Comparison of ENCODE assay signal across 9 cellular contexts in genomic region chr2:10844083-10844482, GRCh38. TPM values are rescaled to one million over a fixed set of nuclear protein-coding genes. Genes with fewer than 3 reads are reported as not detected.
A peak's percentile ranks its signal among the peaks of the same experiment; 100 is the strongest.
DNase-seq lines count a peak whose midpoint lies in the region; ATAC-seq, FAIRE-seq and TF ChIP-seq lines count a peak whose summit lies in the region.
"Had no signal": no experiment of that assay in that cellular context is flagged by ENCODE, and none has a peak within 500 bp of the region (broad histone marks: within the 10 kb centered on the region; RNA-seq: fewer than 3 reads in every experiment).

No MANE protein-coding gene starts in this region.

- TF ChIP-seq CTCF in liver (IDR thresholded peaks at IDR 0.05; ENCODE audit: low read depth, low read length, missing input control) (no peak), HepG2 (CRISPR knock-in tag; IDR thresholded peaks at IDR 0.05) (no peak)

- peaks cover 0 to 15% (median 5%) of the 10 kb centered on the region in 4 donors for H3K9me3 ChIP-seq in liver (ENCODE audit: control insufficient read depth in 4 of 4, low read length in 3 of 4)
- H3K9me3 ChIP-seq in HepG2 (ENCODE audit: low read length): peaks cover 14% of the 10 kb centered on the region

- intact Hi-C loops in HepG2 (cut with micrococcal nuclease; ENCODE audit: unreplicated experiment): no loop called here

- CTCF ChIA-PET in HepG2 (lab: Yijun Ruan, JAX; ENCODE audit: low intra/inter-chr PET ratio, low total read pairs): no interaction called here

- POLR2A ChIA-PET in HepG2 (lab: Yijun Ruan, JAX): no interaction called here

- TF ChIP-seq POLR2A in HepG2 (IDR thresholded peaks at IDR 0.05; ENCODE audit: insufficient read depth in 1 of 2, low read depth in 2 of 2, low read length in 2 of 2): no peak

- H3K9ac ChIP-seq in liver (ENCODE audit: low read depth in 1 of 2, low read length in 2 of 2) (no peak overlapping the region), HepG2 (ENCODE audit: insufficient read depth, low read depth, low read length) (no peak overlapping the region)

- H3K36me3 ChIP-seq in liver (ENCODE audit: control insufficient read depth in 4 of 4, insufficient read depth in 3 of 4, low read depth in 1 of 4, low read length in 3 of 4): no peaks in the 10 kb centered on the region
- H3K36me3 ChIP-seq in HepG2 (replicated peaks in 1 of 2; ENCODE audit: control insufficient read depth in 1 of 2, insufficient read depth in 2 of 2, low read length in 2 of 2): no peaks in the 10 kb centered on the region

- FAIRE-seq in HepG2 (lab: Jason Lieb, UNC) (no peak), urothelium cell line (lab: Jason Lieb, UNC) (peak; percentile 89)
- FAIRE-seq: TTC549 had no signal

- WGBS in liver: 38% methylated on average over 12 of the region's 12 CpGs
- 73% methylated on average over 12 of the region's 12 CpGs for WGBS in HepG2 (ENCODE audit: low lambda C conversion rate)

- H3K4me1 ChIP-seq in liver (ENCODE audit: control insufficient read depth in 4 of 4, insufficient read depth in 4 of 4, low read length in 3 of 4) (peaks cover 0 to 2% (median 0%) of the 10 kb centered on the region in 4 donors), HepG2 (ENCODE audit: insufficient read depth, low read length) (peaks cover 26% of the 10 kb centered on the region)

- H3K27ac ChIP-seq in liver (ENCODE audit: low read depth in 1 of 2, low read length in 2 of 2) (no peak overlapping the region), HepG2 (ENCODE audit: extremely low read length, insufficient read depth, low read length) (no peak overlapping the region)

- no peaks in the 10 kb centered on the region for H3K27me3 ChIP-seq in liver (ENCODE audit: control insufficient read depth in 4 of 4, insufficient read depth in 4 of 4, low read length in 3 of 4)
- H3K27me3 ChIP-seq in HepG2 (ENCODE audit: control insufficient read depth in 1 of 2, insufficient read depth in 2 of 2, low read length in 2 of 2): peaks cover 0 to 18% of the 10 kb centered on the region in 2 experiments; a peak in 3 of 5 replicates

- H4K20me1 ChIP-seq in HepG2 (ENCODE audit: insufficient read depth, low read length): no peaks in the 10 kb centered on the region; the same call in 1 of the 2 replicates

- no TSS peak for BruUV-seq in HepG2 (replicated peaks; lab: Mats Ljungman, UMichigan)

- ATAC-seq in HepG2 (no peak), HG03196 (IDR thresholded peaks at IDR 0.05; ENCODE audit: unreplicated experiment) (no peak)

- DNase-seq in HepG2 (ENCODE audit: low spot score) (no peak), cerebellum (ENCODE audit: low spot score) (peak; percentile 24), kidney glomerular epithelial cell (lab: John Stamatoyannopoulos, UW) (peak; percentile 61), urothelium cell line (ENCODE audit: low spot score) (peak; percentile 92), NCI-H2107 (lab: John Stamatoyannopoulos, UW) (no peak), pons (ENCODE audit: low spot score) (no peak)

- peak in 1 of 2 donors; percentile 28 for TF ChIP-seq RAD21 in liver (IDR thresholded peaks at IDR 0.05)
- TF ChIP-seq RAD21 in HepG2 (CRISPR knock-in tag; IDR thresholded peaks at IDR 0.05): no peak

- in situ Hi-C loops in HepG2 (cut with HindIII; ENCODE audit: extremely low pct_ligation_motif_present, low pct_unique_long_range_greater_than_20kb): no loop called here

- TF ChIP-seq EP300 in HepG2 (IDR thresholded peaks at IDR 0.05; ENCODE audit: low read depth in 2 of 2, low read length in 2 of 2) (no peak), HepG2 (CRISPR knock-in tag; IDR thresholded peaks at IDR 0.05; ENCODE audit: borderline replicate concordance) (no peak)

- H3K4me2 ChIP-seq in HepG2 (ENCODE audit: low read depth, low read length): no peak overlapping the region

- no peak overlapping the region for H3K4me3 ChIP-seq in liver (ENCODE audit: low read depth in 1 of 3, low read length in 3 of 3)
- no peak overlapping the region for H3K4me3 ChIP-seq in HepG2 (replicated peaks in 1 of 3; ENCODE audit: insufficient read depth in 1 of 3, low read depth in 2 of 3, low read length in 3 of 3)

- no peak overlapping the region for H2AFZ ChIP-seq in HepG2 (ENCODE audit: low read length)

- H3K79me2 ChIP-seq in HepG2 (ENCODE audit: insufficient read depth, low read length): no peaks in the 10 kb centered on the region

TF ChIP-seq in liver, 16 proteins besides CTCF, POLR2A, EP300 and RAD21 (continues in another document):
- no peak for TF ChIP-seq JUND (IDR thresholded peaks at IDR 0.05)
- peak; percentile 31 to 64 for TF ChIP-seq RXRA (IDR thresholded peaks at IDR 0.05)
- TF ChIP-seq SP1 (IDR thresholded peaks at IDR 0.05): peak; percentile 80
- no peak for TF ChIP-seq FOXA1 (IDR thresholded peaks at IDR 0.05)
- no peak for TF ChIP-seq TAF1 (conservative IDR thresholded peaks at IDR 0.05)
- TF ChIP-seq ATF3 (IDR thresholded peaks at IDR 0.05): no peak

TF ChIP-seq in HepG2, 621 proteins besides CTCF, POLR2A, EP300 and RAD21 (continues in another document):
- no peak for TF ChIP-seq ZNF264 (CRISPR knock-in tag; IDR thresholded peaks at IDR 0.05)
- no peak for TF ChIP-seq ZNF292 (CRISPR knock-in tag; IDR thresholded peaks at IDR 0.05; ENCODE audit: borderline replicate concordance, low read depth)
- no peak for TF ChIP-seq BCLAF1 (IDR thresholded peaks at IDR 0.05)
- TF ChIP-seq DBP (CRISPR knock-in tag; IDR thresholded peaks at IDR 0.05; ENCODE audit: not compliant biosample characterization): no peak
- TF ChIP-seq ZBTB2 (CRISPR knock-in tag; IDR thresholded peaks at IDR 0.05; ENCODE audit: low read depth): no peak
- no peak for TF ChIP-seq IRX3 (CRISPR knock-in tag; IDR thresholded peaks at IDR 0.05; ENCODE audit: borderline replicate concordance, low read depth)
- TF ChIP-seq ZNF143 (CRISPR knock-in tag; IDR thresholded peaks at IDR 0.05): no peak
- TF ChIP-seq ZNF44 (CRISPR knock-in tag; IDR thresholded peaks at IDR 0.05): no peak

RNA-seq across cellular contexts. Expression of gene PDIA6, which starts 31.5 kb away (rescaled TPM):
- total RNA-seq in liver (100 to 1,000 TPM; 205 to 348 TPM), HepG2 (2016; rRNA removed; fragmentation: Illumina TruSeq; extraction: Trizol) (318 and 642 TPM in 2 replicates), cerebellum (81.5 TPM)
- polyA plus RNA-seq in liver (100 to 1,000 TPM; 159 to 287 TPM), HepG2 (2011; rRNA removed) (418 and 586 TPM in 2 replicates)
- total RNA-seq in HepG2 (2016; cell fraction: cytosol; rRNA removed; fragmentation: Illumina TruSeq; extraction: Trizol; ENCODE audit: low read depth): 56.1 and 61.3 TPM in 2 replicates
- total RNA-seq in HepG2 (2016; cell fraction: insoluble cytoplasmic fraction; rRNA removed; fragmentation: Illumina TruSeq; extraction: Trizol): 300 and 675 TPM in 2 replicates
- total RNA-seq in HepG2 (2016; cell fraction: membrane; rRNA removed; fragmentation: Illumina TruSeq; extraction: Trizol): 124 and 135 TPM in 2 replicates
- total RNA-seq in HepG2 (2016; cell fraction: nucleus; rRNA removed; fragmentation: Illumina TruSeq; extraction: Trizol): 502 and 568 TPM in 2 replicates
- polyA plus RNA-seq in HepG2 (2011; cell fraction: cytosol; rRNA removed): 484 and 553 TPM in 2 replicates
- 135 and 158 TPM in 2 replicates for polyA plus RNA-seq in HepG2 (2011; cell fraction: nucleus; rRNA removed)
- 484 and 600 TPM in 2 replicates for polyA plus RNA-seq in HepG2 (2012)
- polyA plus RNA-seq in HepG2 (2016; cell fraction: cytosol; fragmentation: Illumina TruSeq; extraction: Trizol; ENCODE audit: low read depth): 61.3 and 65.3 TPM in 2 replicates
- polyA plus RNA-seq in HepG2 (2016; cell fraction: insoluble cytoplasmic fraction; fragmentation: Illumina TruSeq; extraction: Trizol; ENCODE audit: low read depth): 289 and 301 TPM in 2 replicates
- polyA plus RNA-seq in HepG2 (2016; cell fraction: membrane; fragmentation: Illumina TruSeq; extraction: Trizol; ENCODE audit: low read depth): 102 and 106 TPM in 2 replicates
- 690 and 757 TPM in 2 replicates for polyA plus RNA-seq in HepG2 (2016; cell fraction: nucleus; fragmentation: Illumina TruSeq; extraction: Trizol; ENCODE audit: insufficient read depth, low read depth)
- 87.6 and 158 TPM in 2 replicates for polyA minus RNA-seq in HepG2 (2011; rRNA and poly(A)+ RNA removed; ENCODE audit: low replicate concordance)
- polyA minus RNA-seq in HepG2 (2011; cell fraction: cytosol; rRNA and poly(A)+ RNA removed): 230 and 245 TPM in 2 replicates
- polyA minus RNA-seq in HepG2 (2011; cell fraction: nucleus; rRNA and poly(A)+ RNA removed): 115 and 127 TPM in 2 replicates

Comparison
In these comparisons a context has a peak if more than half of its experiments do, and no peak if none do; other contexts are left out.
1. DNase-seq: peak in cerebellum (single experiment), kidney glomerular epithelial cell (single experiment) and urothelium cell line (single experiment); none in HepG2 (single experiment), NCI-H2107 (single experiment) and pons (single experiment).